Comparison of ENCODE assay signal across 10 cellular contexts in genomic region chr22:46686221-46686872, GRCh38. TPM values are rescaled to one million over a fixed set of nuclear protein-coding genes. Genes with fewer than 3 reads are reported as not detected.
DNase-seq lines count a peak whose midpoint lies in the region; ATAC-seq and TF ChIP-seq lines count a peak whose summit lies in the region.
"Had no signal": no experiment of that assay in that cellular context is flagged by ENCODE, and none has a peak within 500 bp of the region (broad histone marks: within the 10 kb centered on the region; RNA-seq: fewer than 3 reads in every experiment).

No MANE protein-coding gene starts in this region.

- no peaks in the 10 kb centered on the region for H3K9me3 ChIP-seq in CD4-positive, CD25-positive, alpha-beta regulatory T cell (ENCODE audit: control insufficient read depth in 2 of 2, low read length in 2 of 2)
- no peaks in the 10 kb centered on the region for H3K9me3 ChIP-seq in esophagus muscularis mucosa
- no peaks in the 10 kb centered on the region for H3K9me3 ChIP-seq in naive thymus-derived CD4-positive, alpha-beta T cell (ENCODE audit: control insufficient read depth in 2 of 3, low read length in 3 of 3)

- H3K4me3 ChIP-seq in CD4-positive, CD25-positive, alpha-beta regulatory T cell (ENCODE audit: low read depth, low read length), result no peak overlapping the region
- H3K4me3 ChIP-seq in NB4 (ENCODE audit: low read depth, low read length) (no peak overlapping the region), esophagus muscularis mucosa (no peak overlapping the region)
- no peak overlapping the region for H3K4me3 ChIP-seq in naive thymus-derived CD4-positive, alpha-beta T cell (ENCODE audit: low read length)

- H3K4me1 Mint-ChIP-seq in CD4-positive, CD25-positive, alpha-beta regulatory T cell, result peaks cover 11 to 27% (median 20%) of the 10 kb centered on the region in 4 donors
- peaks cover 15 to 30% (median 25%) of the 10 kb centered on the region in 7 donors for H3K4me1 Mint-ChIP-seq in naive thymus-derived CD4-positive, alpha-beta T cell

- H3K36me3 ChIP-seq in CD4-positive, CD25-positive, alpha-beta regulatory T cell (ENCODE audit: control insufficient read depth, insufficient read depth, low read length), result peaks cover 55% of the 10 kb centered on the region
- peaks cover 31 to 80% (median 62%) of the 10 kb centered on the region in 4 donors for H3K36me3 ChIP-seq in esophagus muscularis mucosa
- peaks cover 10 to 48% (median 13%) of the 10 kb centered on the region in 3 experiments for H3K36me3 ChIP-seq in naive thymus-derived CD4-positive, alpha-beta T cell (ENCODE audit: control insufficient read depth in 2 of 3, insufficient read depth in 3 of 3, low read length in 3 of 3)

- H3K36me3 Mint-ChIP-seq in CD4-positive, CD25-positive, alpha-beta regulatory T cell, result peaks cover 19% of the 10 kb centered on the region
- H3K36me3 Mint-ChIP-seq in naive thymus-derived CD4-positive, alpha-beta T cell, result peaks cover 5 to 24% (median 10%) of the 10 kb centered on the region in 5 donors

- no peaks in the 10 kb centered on the region for H3K27me3 ChIP-seq in CD4-positive, CD25-positive, alpha-beta regulatory T cell (ENCODE audit: control insufficient read depth, insufficient read depth, low read length)
- H3K27me3 ChIP-seq in esophagus muscularis mucosa, result no peaks in the 10 kb centered on the region
- no peaks in the 10 kb centered on the region for H3K27me3 ChIP-seq in naive thymus-derived CD4-positive, alpha-beta T cell (ENCODE audit: control insufficient read depth in 2 of 2, insufficient read depth in 2 of 2, low read length in 2 of 2)

- no peak for TF ChIP-seq EP300 in esophagus muscularis mucosa (IDR thresholded peaks at IDR 0.05)

- H3K9me3 Mint-ChIP-seq in CD4-positive, CD25-positive, alpha-beta regulatory T cell, result no peaks in the 10 kb centered on the region
- H3K9me3 Mint-ChIP-seq in naive thymus-derived CD4-positive, alpha-beta T cell, result no peaks in the 10 kb centered on the region

- WGBS in esophagus muscularis mucosa, result 72% methylated on average over 12 of the region's 28 CpGs

- no peaks in the 10 kb centered on the region for H3K27me3 Mint-ChIP-seq in CD4-positive, CD25-positive, alpha-beta regulatory T cell
- no peaks in the 10 kb centered on the region for H3K27me3 Mint-ChIP-seq in naive thymus-derived CD4-positive, alpha-beta T cell

- ATAC-seq in CD4-positive, CD25-positive, alpha-beta regulatory T cell (ENCODE audit: low read depth in 2 of 2), result no peak
- peak; percentile 10 for ATAC-seq in naive thymus-derived CD4-positive, alpha-beta T cell
- ATAC-seq in HG03520 (IDR thresholded peaks at IDR 0.05; ENCODE audit: unreplicated experiment), result no peak
- ATAC-seq in HG02678 (IDR thresholded peaks at IDR 0.05; ENCODE audit: unreplicated experiment), result no peak

- peak overlapping the region; percentile 65 to 88 (median 86) for H3K27ac Mint-ChIP-seq in CD4-positive, CD25-positive, alpha-beta regulatory T cell
- H3K27ac Mint-ChIP-seq in naive thymus-derived CD4-positive, alpha-beta T cell, result peak overlapping the region in 8 of 9 donors; percentile 84 to 95 (median 90)

- intact Hi-C loops in esophagus muscularis mucosa (cut with DNase I) (no loop called here), posterior vena cava (cut with DNase I) (no loop called here)
- intact Hi-C loops in naive thymus-derived CD4-positive, alpha-beta T cell (cut with micrococcal nuclease), result loop anchor here in 1 of 2 donors (5.0 kb wide), 1 partner anchor 124 kb away; no protein-coding TSS in a partner anchor

- H3K27ac ChIP-seq in CD4-positive, CD25-positive, alpha-beta regulatory T cell (ENCODE audit: insufficient read depth, low read length, poor library complexity, severe bottlenecking), result no peak overlapping the region
- peak overlapping the region in 3 of 4 donors; percentile 39 to 58 (median 46) for H3K27ac ChIP-seq in esophagus muscularis mucosa (replicated peaks in 1 of 4)
- peak overlapping the region; percentile 14 for H3K27ac ChIP-seq in naive thymus-derived CD4-positive, alpha-beta T cell (ENCODE audit: low read depth, low read length)

- H3K4me3 Mint-ChIP-seq in CD4-positive, CD25-positive, alpha-beta regulatory T cell, result peak overlapping the region in 1 of 4 donors; percentile 40
- H3K4me3 Mint-ChIP-seq in naive thymus-derived CD4-positive, alpha-beta T cell, result peak overlapping the region in 2 of 10 donors; percentile 45 to 63

- H3K4me1 ChIP-seq in CD4-positive, CD25-positive, alpha-beta regulatory T cell (ENCODE audit: control insufficient read depth, insufficient read depth, low read length, poor library complexity, severe bottlenecking), result peaks cover 12% of the 10 kb centered on the region
- peaks cover 3 to 51% (median 15%) of the 10 kb centered on the region in 4 donors for H3K4me1 ChIP-seq in esophagus muscularis mucosa
- H3K4me1 ChIP-seq in naive thymus-derived CD4-positive, alpha-beta T cell (ENCODE audit: control insufficient read depth in 2 of 2, insufficient read depth in 2 of 2, low read length in 2 of 2), result peaks cover 0 to 21% of the 10 kb centered on the region in 2 donors

- CTCF ChIA-PET in naive thymus-derived CD4-positive, alpha-beta T cell (lab: Charles Lee), result no interaction called here

- TF ChIP-seq CTCF in NB4 (IDR thresholded peaks at IDR 0.05; ENCODE audit: low read depth, low read length) (no peak), esophagus muscularis mucosa (IDR thresholded peaks at IDR 0.05) (no peak)

- POLR2A ChIA-PET in naive thymus-derived CD4-positive, alpha-beta T cell (lab: Charles Lee), result no interaction called here

- DNase-seq in CD4-positive, CD25-positive, alpha-beta regulatory T cell, result no peak
- DNase-seq in NB4 (ENCODE audit: low read depth) (peak; percentile 13), esophagus muscularis mucosa (ENCODE audit: extremely low spot score) (no peak), A172 (ENCODE audit: low spot score) (no peak), posterior vena cava (ENCODE audit: low spot score) (no peak)
- DNase-seq in naive thymus-derived CD4-positive, alpha-beta T cell, result no peak
- DNase-seq: head of caudate nucleus, NCI-H2107 had no signal

- TF ChIP-seq POLR2A in NB4 (IDR thresholded peaks at IDR 0.05; ENCODE audit: extremely low read depth, insufficient read length) (no peak), esophagus muscularis mucosa (IDR thresholded peaks at IDR 0.05; ENCODE audit: low read depth) (no peak)

RNA-seq across cellular contexts. Expression of gene CERK, which starts 51.7 kb away (rescaled TPM):
- 105 TPM for total RNA-seq in CD4-positive, CD25-positive, alpha-beta regulatory T cell
- 10 to 100 TPM; 75.5 to 94.3 (median 81.5) TPM for polyA plus RNA-seq in CD4-positive, CD25-positive, alpha-beta regulatory T cell
- total RNA-seq in esophagus muscularis mucosa, result 10 to 100 TPM; 37.3 to 51.1 (median 48.0) TPM
- total RNA-seq in naive thymus-derived CD4-positive, alpha-beta T cell, result 100 to 1,000 TPM in 2 of 5 experiments, 10 to 100 TPM in 3; 55.8 to 138 (median 72.4) TPM
- 10 to 100 TPM; 40.4 to 66.7 TPM for polyA plus RNA-seq in naive thymus-derived CD4-positive, alpha-beta T cell
- 33.8 and 34.9 TPM in 2 replicates for total RNA-seq in A172 (2014; rRNA removed; shearing (Covaris generic))
- 10 to 100 TPM; 25.4 to 36.4 TPM for total RNA-seq in posterior vena cava
